Comparison of ENCODE assay signal across 8 cellular contexts in genomic region chr16:30747331-30747730, GRCh38. TPM values are rescaled to one million over a fixed set of nuclear protein-coding genes. Genes with fewer than 3 reads are reported as not detected.
DNase-seq lines count a peak whose midpoint lies in the region; ATAC-seq, FAIRE-seq and TF ChIP-seq lines count a peak whose summit lies in the region.

No MANE protein-coding gene starts in this region.

- H3K27ac Mint-ChIP-seq in osteocyte (ENCODE audit: unreplicated experiment), result peak overlapping the region; percentile 90

- peak overlapping the region; percentile 86 to 96; a peak in 2 of 4 replicates for H3K4me3 ChIP-seq in DND-41 (ENCODE audit: low read depth in 1 of 2, low read length in 2 of 2)
- no peak overlapping the region for H3K4me3 ChIP-seq in endothelial cell of umbilical vein (replicated peaks in 1 of 3; ENCODE audit: insufficient read depth in 1 of 3, low read depth in 1 of 3, low read length in 3 of 3)

- FAIRE-seq in endothelial cell of umbilical vein (lab: Jason Lieb, UNC), result no peak

- H3K4me1 Mint-ChIP-seq in osteocyte (ENCODE audit: unreplicated experiment), result peaks cover 17% of the 10 kb centered on the region

- H3K4me1 ChIP-seq in DND-41 (ENCODE audit: insufficient read depth, low read length) (peaks cover 25% of the 10 kb centered on the region), endothelial cell of umbilical vein (ENCODE audit: control insufficient read depth, extremely low read depth, insufficient read depth, low read length) (peaks cover 7% of the 10 kb centered on the region)

- ATAC-seq in DND-41 (ENCODE audit: insufficient read depth, low read depth) (no peak), GM18520 (IDR thresholded peaks at IDR 0.05; ENCODE audit: unreplicated experiment) (no peak), HG03025 (IDR thresholded peaks at IDR 0.05; ENCODE audit: low FRiP score, unreplicated experiment) (no peak)

- no peak for TF ChIP-seq CTCF in DND-41 (IDR thresholded peaks at IDR 0.05; ENCODE audit: borderline replicate concordance, extremely low read depth, low read length, poor library complexity, severe bottlenecking)
- TF ChIP-seq CTCF in endothelial cell of umbilical vein (IDR thresholded peaks at IDR 0.05; ENCODE audit: extremely low read depth in 1 of 2, insufficient read depth in 1 of 2, low read depth in 1 of 2, low read length in 2 of 2), result no peak
- no peak for TF ChIP-seq CTCF in osteocyte (IDR thresholded peaks at IDR 0.05)

- H3K9me1 ChIP-seq in endothelial cell of umbilical vein (replicated peaks; ENCODE audit: control insufficient read depth, extremely low read depth, insufficient read depth, low read length), result no peaks in the 10 kb centered on the region

- DNase-seq in DND-41 (no peak), OCI-M1 (lab: John Stamatoyannopoulos, UW) (peak; percentile 55), endothelial cell of umbilical vein (ENCODE audit: low read depth, low spot score) (no peak), osteocyte (ENCODE audit: extremely low spot score, unreplicated experiment) (no peak), posterior vena cava (ENCODE audit: low spot score) (no peak), GOT3 (lab: John Stamatoyannopoulos, UW) (no peak)

- H3K27me3 ChIP-seq in DND-41 (ENCODE audit: insufficient read depth, low read length, poor library complexity), result no peaks in the 10 kb centered on the region
- no peaks in the 10 kb centered on the region for H3K27me3 ChIP-seq in endothelial cell of umbilical vein (ENCODE audit: control insufficient read depth in 2 of 2, insufficient read depth in 2 of 2, low read length in 2 of 2)

- H2AFZ ChIP-seq in DND-41 (ENCODE audit: low read depth, low read length), result peak overlapping the region; percentile 78
- peak overlapping the region; percentile 91 for H2AFZ ChIP-seq in endothelial cell of umbilical vein (ENCODE audit: low read depth, low read length)

- H3K4me3 Mint-ChIP-seq in osteocyte (ENCODE audit: unreplicated experiment), result peak overlapping the region; percentile 90

- no peak for TF ChIP-seq POLR2A in endothelial cell of umbilical vein (IDR thresholded peaks at IDR 0.05; ENCODE audit: low read depth, low read length)

- dilution Hi-C loops in endothelial cell of umbilical vein (cut with MboI; ENCODE audit: extremely low pct_ligation_motif_present, low sequenced_read_pairs), result no loop called here

- no peaks in the 10 kb centered on the region for H3K9me3 Mint-ChIP-seq in osteocyte (ENCODE audit: unreplicated experiment)

- no peaks in the 10 kb centered on the region for H3K27me3 Mint-ChIP-seq in osteocyte (ENCODE audit: unreplicated experiment)

- CTCF ChIA-PET in endothelial cell of umbilical vein (lab: Charles Lee), result interaction anchor here (1.0 to 1.2 kb wide), 2 partner anchors 13 to 24 kb away, joined by 3 to 4 read pairs; no protein-coding TSS in a partner anchor

- H3K36me3 Mint-ChIP-seq in osteocyte (ENCODE audit: unreplicated experiment), result peaks cover 7% of the 10 kb centered on the region

- POLR2A ChIA-PET in endothelial cell of umbilical vein (lab: Charles Lee), result interaction anchor here (0.6 kb wide), 1 partner anchor 433 kb away, joined by 3 read pairs; no protein-coding TSS in a partner anchor

- peaks cover 43% of the 10 kb centered on the region for H3K36me3 ChIP-seq in DND-41 (ENCODE audit: insufficient read depth, low read length)
- peaks cover 4 to 8% of the 10 kb centered on the region in 2 experiments for H3K36me3 ChIP-seq in endothelial cell of umbilical vein (ENCODE audit: control insufficient read depth in 2 of 2, extremely low read depth in 1 of 2, insufficient read depth in 2 of 2, low read length in 2 of 2)

- H3K27ac ChIP-seq in DND-41 (ENCODE audit: low read length) (peak overlapping the region; percentile 74), endothelial cell of umbilical vein (ENCODE audit: insufficient read depth, low read depth, low read length) (peak overlapping the region; percentile 47)

- H3K79me2 ChIP-seq in DND-41 (ENCODE audit: insufficient read depth, low read length), result peaks cover 27% of the 10 kb centered on the region
- H3K79me2 ChIP-seq in endothelial cell of umbilical vein (ENCODE audit: control insufficient read depth, insufficient read depth, low read length), result peaks cover 17% of the 10 kb centered on the region

- H4K20me1 ChIP-seq in DND-41 (ENCODE audit: insufficient read depth, low read length) (peaks cover 7% of the 10 kb centered on the region; the same call in 1 of the 2 replicates), endothelial cell of umbilical vein (replicated peaks; ENCODE audit: control insufficient read depth, extremely low read depth, insufficient read depth, low read length) (no peaks in the 10 kb centered on the region)

- H3K9me3 ChIP-seq in DND-41 (ENCODE audit: insufficient read depth, low read length, severe bottlenecking) (no peaks in the 10 kb centered on the region), endothelial cell of umbilical vein (replicated peaks; ENCODE audit: control insufficient read depth, insufficient read depth, low read length) (no peaks in the 10 kb centered on the region)

- H3K9ac ChIP-seq in DND-41 (ENCODE audit: low read depth, low read length) (peak overlapping the region; percentile 58), endothelial cell of umbilical vein (replicated peaks; ENCODE audit: extremely low read depth, insufficient read depth, low read length) (peak overlapping the region; percentile 68)

- H3K4me2 ChIP-seq in DND-41 (ENCODE audit: insufficient read depth, low read length) (peak overlapping the region; percentile 67), endothelial cell of umbilical vein (ENCODE audit: insufficient read depth, low read length) (peak overlapping the region; percentile 74)

- no TSS peak for BruUV-seq in endothelial cell of umbilical vein (replicated peaks; lab: Mats Ljungman, UMichigan)

- intact Hi-C loops in endothelial cell of umbilical vein (cut with micrococcal nuclease) (loop anchor here (5.0 kb wide), 1 partner anchor 50 kb away; the partner anchor contains the start of gene SRCAP), posterior vena cava (cut with DNase I) (loop anchor here in 1 of 2 donors (10.0 kb wide), 1 partner anchor 67 kb away; no protein-coding TSS in a partner anchor)

RNA-seq across cellular contexts. Expression of gene PHKG2, which starts 0.9 kb away (rescaled TPM):
- total RNA-seq in endothelial cell of umbilical vein (33.0 and 34.1 TPM in 2 replicates), osteocyte (28.6 and 31.1 TPM in 2 replicates), posterior vena cava (10 to 100 TPM; 13.0 to 13.9 TPM)
- 48.8 and 55.4 TPM in 2 replicates for polyA plus RNA-seq in endothelial cell of umbilical vein
- 24.1 and 26.9 TPM in 2 replicates for polyA plus RNA-seq in endothelial cell of umbilical vein (2011; cell fraction: cytosol; rRNA removed)
- 135 and 139 TPM in 2 replicates for polyA plus RNA-seq in endothelial cell of umbilical vein (2011; cell fraction: nucleus; rRNA removed)
- polyA plus RNA-seq in endothelial cell of umbilical vein (2012), result 22.1 and 27.3 TPM in 2 replicates
- polyA minus RNA-seq in endothelial cell of umbilical vein, result 36.8 and 40.1 TPM in 2 replicates
- polyA minus RNA-seq in endothelial cell of umbilical vein (2011; cell fraction: cytosol; rRNA and poly(A)+ RNA removed), result 16.7 TPM
- 35.1 and 43.3 TPM in 2 replicates for polyA minus RNA-seq in endothelial cell of umbilical vein (2011; cell fraction: nucleus; rRNA and poly(A)+ RNA removed)

RNA-seq across cellular contexts. Expression of gene CFAP119, which starts 14.5 kb away (rescaled TPM):
- 6.5 and 7.2 TPM in 2 replicates for total RNA-seq in endothelial cell of umbilical vein
- polyA plus RNA-seq in endothelial cell of umbilical vein, result 9.5 and 13.7 TPM in 2 replicates
- 5.4 and 7.2 TPM in 2 replicates for polyA plus RNA-seq in endothelial cell of umbilical vein (2011; cell fraction: cytosol; rRNA removed)
- 45.2 and 58.3 TPM in 2 replicates for polyA plus RNA-seq in endothelial cell of umbilical vein (2011; cell fraction: nucleus; rRNA removed)
- 3.8 and 4.3 TPM in 2 replicates for polyA plus RNA-seq in endothelial cell of umbilical vein (2012)
- 2.6 and 3.1 TPM in 2 replicates for polyA minus RNA-seq in endothelial cell of umbilical vein
- polyA minus RNA-seq in endothelial cell of umbilical vein (2011; cell fraction: cytosol; rRNA and poly(A)+ RNA removed), result 8.9 TPM
- 3.7 and 6.4 TPM in 2 replicates for polyA minus RNA-seq in endothelial cell of umbilical vein (2011; cell fraction: nucleus; rRNA and poly(A)+ RNA removed)
- total RNA-seq in osteocyte, result 5.0 and 9.7 TPM in 2 replicates
- 1 to 10 TPM; 1.2 TPM for total RNA-seq in posterior vena cava

RNA-seq across cellular contexts. Expression of gene RNF40, which starts 14.8 kb away (rescaled TPM):
- total RNA-seq in endothelial cell of umbilical vein (97.0 and 102 TPM in 2 replicates), osteocyte (116 and 118 TPM in 2 replicates), posterior vena cava (10 to 100 TPM; 60.9 to 66.5 TPM)
- 60.5 and 67.6 TPM in 2 replicates for polyA plus RNA-seq in endothelial cell of umbilical vein
- polyA plus RNA-seq in endothelial cell of umbilical vein (2011; cell fraction: cytosol; rRNA removed), result 60.2 and 66.2 TPM in 2 replicates
- 134 and 176 TPM in 2 replicates for polyA plus RNA-seq in endothelial cell of umbilical vein (2011; cell fraction: nucleus; rRNA removed)
- polyA plus RNA-seq in endothelial cell of umbilical vein (2012), result 66.5 and 76.5 TPM in 2 replicates
- 110 and 121 TPM in 2 replicates for polyA minus RNA-seq in endothelial cell of umbilical vein
- 57.5 TPM for polyA minus RNA-seq in endothelial cell of umbilical vein (2011; cell fraction: cytosol; rRNA and poly(A)+ RNA removed)
- 50.0 and 55.9 TPM in 2 replicates for polyA minus RNA-seq in endothelial cell of umbilical vein (2011; cell fraction: nucleus; rRNA and poly(A)+ RNA removed)

RNA-seq across cellular contexts. Expression of gene ZNF629, which starts 39.7 kb away (rescaled TPM):
- total RNA-seq in endothelial cell of umbilical vein (11.2 and 11.7 TPM in 2 replicates), osteocyte (26.7 and 27.2 TPM in 2 replicates), posterior vena cava (10 to 100 TPM; 10.1 to 11.2 TPM)
- 5.2 and 5.6 TPM in 2 replicates for polyA plus RNA-seq in endothelial cell of umbilical vein
- 4.5 and 4.7 TPM in 2 replicates for polyA plus RNA-seq in endothelial cell of umbilical vein (2011; cell fraction: cytosol; rRNA removed)
- polyA plus RNA-seq in endothelial cell of umbilical vein (2011; cell fraction: nucleus; rRNA removed), result 7.8 and 8.0 TPM in 2 replicates
- polyA plus RNA-seq in endothelial cell of umbilical vein (2012), result 7.8 and 9.0 TPM in 2 replicates
- 6.0 and 6.6 TPM in 2 replicates for polyA minus RNA-seq in endothelial cell of umbilical vein
- polyA minus RNA-seq in endothelial cell of umbilical vein (2011; cell fraction: cytosol; rRNA and poly(A)+ RNA removed), result 7.5 TPM
- 5.1 and 7.2 TPM in 2 replicates for polyA minus RNA-seq in endothelial cell of umbilical vein (2011; cell fraction: nucleus; rRNA and poly(A)+ RNA removed)

RNA-seq across cellular contexts. Expression of gene SRCAP, which starts 48.4 kb away (rescaled TPM):
- total RNA-seq in endothelial cell of umbilical vein, result 67.6 and 77.7 TPM in 2 replicates
- polyA plus RNA-seq in endothelial cell of umbilical vein, result 9.7 and 11.0 TPM in 2 replicates
- 7.7 and 9.5 TPM in 2 replicates for polyA plus RNA-seq in endothelial cell of umbilical vein (2011; cell fraction: cytosol; rRNA removed)
- polyA plus RNA-seq in endothelial cell of umbilical vein (2011; cell fraction: nucleus; rRNA removed), result 34.9 and 36.1 TPM in 2 replicates
- polyA plus RNA-seq in endothelial cell of umbilical vein (2012), result 29.3 and 29.7 TPM in 2 replicates
- 29.7 and 34.1 TPM in 2 replicates for polyA minus RNA-seq in endothelial cell of umbilical vein
- polyA minus RNA-seq in endothelial cell of umbilical vein (2011; cell fraction: cytosol; rRNA and poly(A)+ RNA removed), result 25.6 TPM
- 29.2 and 36.0 TPM in 2 replicates for polyA minus RNA-seq in endothelial cell of umbilical vein (2011; cell fraction: nucleus; rRNA and poly(A)+ RNA removed)
- 69.2 and 73.5 TPM in 2 replicates for total RNA-seq in osteocyte
- total RNA-seq in posterior vena cava, result 10 to 100 TPM; 41.4 to 44.9 TPM

Comparison
In these comparisons a context has a peak if more than half of its experiments do, and no peak if none do; other contexts are left out.
1. H3K4me3 ChIP-seq: peak in DND-41 (2 of 2); none in endothelial cell of umbilical vein (0 of 3).